ENCODE assay signal across 15 cellular contexts in the genomic region with DNA sequence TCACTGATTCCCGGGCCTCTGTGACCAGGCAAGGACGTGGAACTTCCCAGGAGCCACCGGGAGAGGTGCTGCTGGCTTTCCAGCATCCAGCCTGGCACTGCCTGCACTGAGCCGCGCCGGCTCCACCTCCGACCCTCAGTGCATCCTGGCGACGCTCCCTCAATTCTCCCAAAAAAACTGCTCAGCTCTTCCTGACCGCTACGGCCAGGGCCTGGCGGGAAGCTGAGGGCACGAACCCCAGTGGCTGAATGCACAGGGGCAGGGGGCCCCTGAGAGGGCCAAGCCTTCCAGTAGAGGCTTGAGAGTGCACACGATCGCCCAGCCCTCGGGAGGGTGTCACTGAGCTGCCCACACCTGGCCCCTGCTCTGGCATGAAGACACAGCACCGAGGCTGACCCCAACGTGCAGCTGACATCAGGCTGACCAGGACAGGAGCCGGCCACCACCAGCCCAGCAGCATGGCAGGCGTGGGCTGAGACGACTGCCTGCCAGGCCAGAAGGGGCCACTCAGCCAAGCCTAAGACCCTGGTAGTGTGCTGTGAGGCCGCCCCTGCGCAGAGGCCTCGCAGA. TPM values are rescaled to one million over a fixed set of nuclear protein-coding genes. Genes with fewer than 3 reads are reported as not detected.
DNase-seq lines count a peak whose midpoint lies in the region; ATAC-seq and TF ChIP-seq lines count a peak whose summit lies in the region.
"Had no signal": no experiment of that assay in that cellular context is flagged by ENCODE, and none has a peak within 500 bp of the region (broad histone marks: within the 10 kb centered on the region; RNA-seq: fewer than 3 reads in every experiment).

No MANE protein-coding gene starts in this region.

- peaks cover 40% of the 10 kb centered on the region for H3K36me3 Mint-ChIP-seq in CD4-positive, alpha-beta T cell (ENCODE audit: low read depth)

- CTCF ChIA-PET in CD4-positive, alpha-beta T cell (lab: Charles Lee) = no interaction called here

- H3K4me3 Mint-ChIP-seq in CD4-positive, alpha-beta T cell = peak overlapping the region; percentile 58
- H3K4me3 Mint-ChIP-seq: activated CD8-positive, alpha-beta T cell treated with anti-CD3 and anti-CD28 coated beads for 36 hours; activated T-helper 1 cell treated with anti-CD3 and anti-CD28 coated beads, Interleukin-12 subunit alpha, Interleukin-12 subunit beta, Interleukin-2, Interleukin-4 antibody, amounts not matched to agents 30 ng/mL and 10 ng/mL and 1 ng/mL, durations not matched to agents 14 hours and 24 hours and 36 hours had no signal

- H2BK5ac ChIP-seq in trophoblast cell (ENCODE audit: low read depth, low read length, poor library complexity) = no peak overlapping the region

- ATAC-seq in CD4-positive, alpha-beta T cell (ENCODE audit: poor library complexity) = no peak
- ATAC-seq in left ventricle myocardium superior (no peak), GM18909 (IDR thresholded peaks at IDR 0.05; ENCODE audit: poor library complexity, unreplicated experiment) (no peak)
- ATAC-seq: activated CD8-positive, alpha-beta T cell treated with anti-CD3 and anti-CD28 coated beads for 36 hours; esophagus mucosa had no signal

- H3K14ac ChIP-seq in trophoblast cell (ENCODE audit: low read length) = no peak overlapping the region

- H2AFZ ChIP-seq in trophoblast cell (ENCODE audit: insufficient read depth, low read length, poor library complexity) = no peak overlapping the region

- no peak overlapping the region for H4K91ac ChIP-seq in trophoblast cell (ENCODE audit: low read depth, low read length)

- no peak overlapping the region for H3K4me2 ChIP-seq in trophoblast cell (ENCODE audit: low read length)

- no CpG with 5 or more reads among the region's 24 CpGs for WGBS in trophoblast cell (ENCODE audit: extremely low coverage, insufficient coverage, insufficient read length)

- no peaks in the 10 kb centered on the region for H3K27me3 ChIP-seq in CD4-positive, alpha-beta T cell (ENCODE audit: control insufficient read depth, insufficient read depth, low read length)
- H3K27me3 ChIP-seq in trophoblast cell (ENCODE audit: insufficient read depth, low read length) = no peaks in the 10 kb centered on the region

- H3K79me1 ChIP-seq in trophoblast cell (ENCODE audit: low read length) = peaks cover 5% of the 10 kb centered on the region

- H3K27ac Mint-ChIP-seq in CD4-positive, alpha-beta T cell = peak overlapping the region; percentile 93

- no peak overlapping the region for H3K27ac ChIP-seq in CD4-positive, alpha-beta T cell (ENCODE audit: low read depth, low read length)
- H3K27ac ChIP-seq in VCaP (peak overlapping the region; percentile 18; the same call in 1 of the 2 replicates), trophoblast cell (ENCODE audit: low read depth, low read length) (no peak overlapping the region)

- peaks cover 12 to 17% of the 10 kb centered on the region in 2 experiments for H3K4me1 ChIP-seq in trophoblast cell (ENCODE audit: control insufficient read depth in 1 of 2, insufficient read depth in 2 of 2, low read length in 2 of 2)

- no peak for TF ChIP-seq CTCF in CD4-positive, alpha-beta T cell (IDR thresholded peaks at IDR 0.05)
- no peak for TF ChIP-seq CTCF in VCaP (conservative IDR thresholded peaks at IDR 0.05)

- no peak overlapping the region for H3K23ac ChIP-seq in trophoblast cell (ENCODE audit: low read length)

- H2AK5ac ChIP-seq in trophoblast cell (ENCODE audit: low read length) = no peak overlapping the region

- POLR2A ChIA-PET in CD4-positive, alpha-beta T cell (lab: Charles Lee) = no interaction called here

- H4K8ac ChIP-seq in trophoblast cell (ENCODE audit: low read depth, low read length) = no peak overlapping the region

- H3K4me3 ChIP-seq in trophoblast cell (ENCODE audit: low read depth, low read length) = no peak overlapping the region

- peaks cover 44% of the 10 kb centered on the region for H3K4me1 Mint-ChIP-seq in CD4-positive, alpha-beta T cell (ENCODE audit: low read depth)

- H3K79me2 ChIP-seq in trophoblast cell (ENCODE audit: control insufficient read depth, insufficient read depth, low read length, poor library complexity) = peaks cover 52% of the 10 kb centered on the region

- peak in 1 of 10 experiments; percentile 25 for DNase-seq in CD4-positive, alpha-beta T cell
- DNase-seq in left ventricle myocardium superior = peak; percentile 30
- no peak for DNase-seq in trophoblast cell
- DNase-seq in NCI-H446 treated with DMSO at 0.1 percent for 48 hours (lab: John Stamatoyannopoulos, UW) = no peak
- no peak for DNase-seq in NCI-H2107 treated with DMSO at 0.1 percent for 48 hours (lab: John Stamatoyannopoulos, UW; ENCODE audit: unreplicated experiment)
- no peak for DNase-seq in NCI-H1436 (lab: John Stamatoyannopoulos, UW)
- DNase-seq: activated CD8-positive, alpha-beta T cell treated with anti-CD3 and anti-CD28 coated beads for 36 hours; amygdala; KBM-7; NCI-H1092; NCI-H2171 had no signal

- no peak overlapping the region for H4K12ac ChIP-seq in trophoblast cell (ENCODE audit: low read depth, low read length)

- no peak overlapping the region for H3K9ac ChIP-seq in trophoblast cell (ENCODE audit: low read length)

- intact Hi-C loops in CD4-positive, alpha-beta T cell (cut with DNase I, micrococcal nuclease) = loop anchor here in 1 of 2 experiments (10.0 kb wide), 1 partner anchor 343 kb away; no protein-coding TSS in a partner anchor
- intact Hi-C loops in left ventricle myocardium superior (cut with micrococcal nuclease) = no loop called here

- no peaks in the 10 kb centered on the region for H3K9me3 ChIP-seq in CD4-positive, alpha-beta T cell (ENCODE audit: control insufficient read depth, low read length)
- H3K9me3 ChIP-seq in trophoblast cell (ENCODE audit: insufficient read depth, low read depth, low read length) = peaks cover 4% of the 10 kb centered on the region

- H2BK12ac ChIP-seq in trophoblast cell (ENCODE audit: low read length) = no peak overlapping the region

- no peaks in the 10 kb centered on the region for H3K9me3 Mint-ChIP-seq in CD4-positive, alpha-beta T cell
- H3K9me3 Mint-ChIP-seq: activated CD8-positive, alpha-beta T cell treated with anti-CD3 and anti-CD28 coated beads for 36 hours; activated T-helper 1 cell treated with anti-CD3 and anti-CD28 coated beads, Interleukin-12 subunit alpha, Interleukin-12 subunit beta, Interleukin-2, Interleukin-4 antibody, amounts not matched to agents 30 ng/mL and 10 ng/mL and 1 ng/mL, durations not matched to agents 14 hours and 24 hours and 36 hours had no signal

- H3K18ac ChIP-seq in trophoblast cell (ENCODE audit: low read length) = no peak overlapping the region

- H2BK120ac ChIP-seq in trophoblast cell (ENCODE audit: insufficient read depth, low read length, poor library complexity) = no peak overlapping the region

- H3K27me3 Mint-ChIP-seq in CD4-positive, alpha-beta T cell = no peaks in the 10 kb centered on the region
- H3K27me3 Mint-ChIP-seq: activated CD8-positive, alpha-beta T cell treated with anti-CD3 and anti-CD28 coated beads for 36 hours had no signal

- peak overlapping the region; percentile 98 for H3K4ac ChIP-seq in trophoblast cell (ENCODE audit: low read depth, low read length)

- H3K36me3 ChIP-seq in trophoblast cell (ENCODE audit: control insufficient read depth in 1 of 2, insufficient read depth in 2 of 2, low read length in 2 of 2) = peaks cover 46 to 55% of the 10 kb centered on the region in 2 experiments

RNA-seq across cellular contexts. Expression of a gene that starts 6.9 kb away (rescaled TPM):
- 100 to 1,000 TPM; 132 to 148 TPM for total RNA-seq in CD4-positive, alpha-beta T cell
- 133 TPM for total RNA-seq in left ventricle myocardium superior
- polyA plus RNA-seq in trophoblast cell (2013) = 76.4 and 79.7 TPM in 2 replicates

RNA-seq across cellular contexts. Expression of a gene that starts 47.7 kb away (rescaled TPM):
- 10 to 100 TPM; 61.5 to 63.2 TPM for total RNA-seq in CD4-positive, alpha-beta T cell
- total RNA-seq in left ventricle myocardium superior = 49.6 TPM
- polyA plus RNA-seq in trophoblast cell (2013) = 58.8 and 59.3 TPM in 2 replicates
